22 cellular contexts compared by ENCODE assay signal in genomic region chr22:46534177-46534776, GRCh38. TPM values are rescaled to one million over a fixed set of nuclear protein-coding genes. Genes with fewer than 3 reads are reported as not detected.
DNase-seq lines count a peak whose midpoint lies in the region; ATAC-seq, FAIRE-seq and TF ChIP-seq lines count a peak whose summit lies in the region.
"Had no signal": no experiment of that assay in that cellular context is flagged by ENCODE, and none has a peak within 500 bp of the region (broad histone marks: within the 10 kb centered on the region; RNA-seq: fewer than 3 reads in every experiment).

No MANE protein-coding gene starts in this region.

- intact Hi-C loops in PC-9 (cut with micrococcal nuclease; ENCODE audit: unreplicated experiment), result no loop called here

- peaks cover 44% of the 10 kb centered on the region for H3F3A ChIP-seq in PC-9 (ENCODE audit: insufficient read depth, low read depth)
- H3F3A ChIP-seq in neural progenitor cell (ENCODE audit: low read depth), result peaks cover 22% of the 10 kb centered on the region

- H3K27me3 ChIP-seq in PC-9 (ENCODE audit: insufficient read depth, low read depth), result no peaks in the 10 kb centered on the region
- H3K27me3 ChIP-seq in neural progenitor cell, result peaks cover 35% of the 10 kb centered on the region

- H3K36me3 ChIP-seq in PC-9 (ENCODE audit: low read depth) (no peaks in the 10 kb centered on the region), neural progenitor cell (peaks cover 7% of the 10 kb centered on the region)

- no peaks in the 10 kb centered on the region for H4K20me1 ChIP-seq in PC-9 (ENCODE audit: insufficient read depth)
- peaks cover 44% of the 10 kb centered on the region for H4K20me1 ChIP-seq in neural progenitor cell (ENCODE audit: low read depth)

- TF ChIP-seq POLR2A in A549 (IDR thresholded peaks at IDR 0.05; ENCODE audit: low read length), result no peak

- H3K9me3 ChIP-seq in A549 (no peaks in the 10 kb centered on the region), PC-9 (ENCODE audit: insufficient read depth, low read depth) (no peaks in the 10 kb centered on the region), neural progenitor cell (ENCODE audit: low read depth) (no peaks in the 10 kb centered on the region)

- H3K27me3 Mint-ChIP-seq in chondrocyte (ENCODE audit: low read depth) (no peaks in the 10 kb centered on the region), neural progenitor cell (ENCODE audit: insufficient read depth, low read depth) (peaks cover 23% of the 10 kb centered on the region)

- no peak for TF ChIP-seq RAD21 in A549 (conservative IDR thresholded peaks at IDR 0.05 in 1 of 2, IDR thresholded peaks at IDR 0.05 in 1 of 2)

- ATAC-seq in A549, result no peak
- ATAC-seq in HG03159 (IDR thresholded peaks at IDR 0.05; ENCODE audit: unreplicated experiment), result no peak
- ATAC-seq in GM21529 (IDR thresholded peaks at IDR 0.05; ENCODE audit: unreplicated experiment), result no peak
- ATAC-seq: SK-N-SH treated with all-trans-retinoic acid at 6 μM for 48 hours had no signal

- H3K9ac ChIP-seq in neural progenitor cell, result no peak overlapping the region

- peak overlapping the region; percentile 53 for H3K4me3 ChIP-seq in A549
- H3K4me3 ChIP-seq in PC-9, result peak overlapping the region; percentile 49; the same call in 1 of the 2 replicates
- no peak overlapping the region for H3K4me3 ChIP-seq in neural progenitor cell

- H2AFZ ChIP-seq in PC-9 (no peak overlapping the region), neural progenitor cell (replicated peaks) (no peak overlapping the region)

- no peak for TF ChIP-seq EP300 in A549 (IDR thresholded peaks at IDR 0.05)

- H3K4me3 Mint-ChIP-seq in chondrocyte (ENCODE audit: unreplicated experiment) (peak overlapping the region; percentile 6), neural progenitor cell (peak overlapping the region; percentile 63)
- H3K4me3 Mint-ChIP-seq: B cell had no signal

- H3K27ac Mint-ChIP-seq in chondrocyte (ENCODE audit: unreplicated experiment), result no peak overlapping the region
- H3K27ac Mint-ChIP-seq in neural progenitor cell, result no peak overlapping the region
- H3K27ac Mint-ChIP-seq: B cell, CD14-positive monocyte, IgD-negative memory B cell had no signal

- FAIRE-seq in A549 (lab: Jason Lieb, UNC), result no peak
- FAIRE-seq: A204.1, GM19239 had no signal

- H3K4me1 Mint-ChIP-seq in chondrocyte (ENCODE audit: low read depth) (peaks cover 61% of the 10 kb centered on the region), neural progenitor cell (peaks cover 33% of the 10 kb centered on the region)

- DNase-seq in A549 (ENCODE audit: low read depth in 1 of 2, low spot score in 1 of 2) (no peak), PC-9 (no peak), chondrocyte (ENCODE audit: low spot score) (peak; percentile 85), neural progenitor cell (ENCODE audit: low spot score) (no peak)
- DNase-seq in activated CD4-positive, alpha-beta T cell treated with anti-CD3 and anti-CD28 coated beads for 48 hours, result no peak
- DNase-seq: EL, GF-D8, MV-4-11, NCI-H1105 treated with DMSO at 0.1 percent for 48 hours, NCI-H2029 treated with DMSO at 0.1 percent for 48 hours, NCI-H2171, NCI-H345, NCI-H524 treated with DMSO at 0.1 percent for 48 hours, RPMI8226 had no signal

- no peaks in the 10 kb centered on the region for H3K9me2 ChIP-seq in PC-9 (ENCODE audit: insufficient read depth)

- H3K4me1 ChIP-seq in A549, result peaks cover 47% of the 10 kb centered on the region
- peaks cover 44% of the 10 kb centered on the region for H3K4me1 ChIP-seq in PC-9 (replicated peaks; ENCODE audit: insufficient read depth)
- H3K4me1 ChIP-seq in neural progenitor cell, result peaks cover 13% of the 10 kb centered on the region

- peak overlapping the region; percentile 91 for H3K4me2 ChIP-seq in A549
- peak overlapping the region; percentile 79 for H3K4me2 ChIP-seq in PC-9
- no peak overlapping the region for H3K4me2 ChIP-seq in neural progenitor cell

- H3K27ac ChIP-seq in A549 (peak overlapping the region in 1 of 2 experiments; percentile 91; a peak in 3 of 6 replicates), PC-9 (no peak overlapping the region), neural progenitor cell (no peak overlapping the region)

- H3K79me2 ChIP-seq in PC-9 (ENCODE audit: low read depth), result peaks cover 67% of the 10 kb centered on the region
- H3K79me2 ChIP-seq in neural progenitor cell (ENCODE audit: low read depth), result peaks cover 66% of the 10 kb centered on the region

- no TSS peak for BruUV-seq in PC-9 (replicated peaks; lab: Mats Ljungman, UMichigan)

- H3K36me3 Mint-ChIP-seq in chondrocyte (ENCODE audit: low read depth) (peaks cover 1% of the 10 kb centered on the region), neural progenitor cell (peaks cover 47% of the 10 kb centered on the region)
- H3K36me3 Mint-ChIP-seq: IgD-negative memory B cell had no signal

- TF ChIP-seq CTCF in A549 (IDR thresholded peaks at IDR 0.05) (no peak), PC-9 (conservative IDR thresholded peaks at IDR 0.05) (no peak), chondrocyte (IDR thresholded peaks at IDR 0.05) (no peak), neural progenitor cell (IDR thresholded peaks at IDR 0.05) (no peak)

- WGBS in A549 (ENCODE audit: missing lambda C conversion rate), result 94% methylated on average over 11 of the region's 30 CpGs

- CTCF ChIA-PET in A549 (lab: Yijun Ruan, JAX) (interaction anchor here (0.7 to 12.0 kb wide), 26 partner anchors 8 to 190 kb away, joined by 3 to 184 read pairs (median 6); no protein-coding TSS in a partner anchor), PC-9 (lab: Charles Lee) (no interaction called here)

- H3K9me3 Mint-ChIP-seq in chondrocyte (ENCODE audit: low read depth) (no peaks in the 10 kb centered on the region), neural progenitor cell (peaks cover 37% of the 10 kb centered on the region)
- H3K9me3 Mint-ChIP-seq: IgD-negative memory B cell had no signal

- POLR2A ChIA-PET in A549 (lab: Yijun Ruan, JAX) (interaction anchor here (1.1 kb wide), 1 partner anchor 166 kb away, joined by 3 read pairs; no protein-coding TSS in a partner anchor), PC-9 (lab: Charles Lee; ENCODE audit: unreplicated experiment) (no interaction called here)

TF ChIP-seq in A549, 52 proteins besides CTCF, POLR2A, EP300 and RAD21:
- TF ChIP-seq PBX3 (IDR thresholded peaks at IDR 0.05), result no peak
- no peak for TF ChIP-seq RCOR1 (IDR thresholded peaks at IDR 0.05; ENCODE audit: low read depth, low read length)
- TF ChIP-seq CBX8 (IDR thresholded peaks at IDR 0.05), result no peak
- no peak for TF ChIP-seq HDAC2 (IDR thresholded peaks at IDR 0.05)
- TF ChIP-seq BCL3 (IDR thresholded peaks at IDR 0.05), result no peak

RNA-seq across cellular contexts. Expression of gene CELSR1, which starts 3.1 kb away (rescaled TPM):
- polyA plus RNA-seq in A549 (2011; rRNA removed) (15.3 and 19.4 TPM in 2 replicates), A549 (2017; fragmentation: RNase III; extraction: RNeasy Plus Mini Kit Qiagen cat#74134 plus additional on column Dnase treatment) (26.9 to 31.8 TPM (median 28.4 TPM) in 3 replicates)
- 28.6 and 34.3 TPM in 2 replicates for polyA plus RNA-seq in A549 (2012; cell fraction: cytosol; rRNA removed)
- polyA plus RNA-seq in A549 (2012; cell fraction: nucleus; rRNA removed), result 65.9 and 84.5 TPM in 2 replicates
- polyA minus RNA-seq in A549 (2011; rRNA and poly(A)+ RNA removed), result 40.5 and 50.8 TPM in 2 replicates
- total RNA-seq in PC-9 (2021) (37.6 and 55.4 TPM in 2 replicates), chondrocyte (27.9 to 42.7 TPM (median 29.8 TPM) in 3 replicates), neural progenitor cell (ENCODE audit: low replicate concordance) (12.3 and 18.0 TPM in 2 replicates)
- polyA plus RNA-seq: CD14-positive monocyte had no signal
